ENCODE assay signal across 27 cellular contexts in genomic region chr1:77104672-77105071, GRCh38.
"Had no signal": no experiment of that assay in that cellular context is flagged by ENCODE, and none has a peak within 500 bp of the region (broad histone marks: within the 10 kb centered on the region; RNA-seq: fewer than 3 reads in every experiment).

No MANE protein-coding gene starts in this region.

- H3K9me3 Mint-ChIP-seq: activated CD4-positive, alpha-beta memory T cell treated with anti-CD3 and anti-CD28 coated beads, Interleukin-2, amount 10 ng/mL, durations not matched to agents 7 days and 5 days; activated naive CD8-positive, alpha-beta T cell treated with anti-CD3 and anti-CD28 coated beads for 36 hours; activated naive CD8-positive, alpha-beta T cell treated with anti-CD3 and anti-CD28 coated beads, Interleukin-2, amount 50 U/mL, for 24 hours; activated T-cell treated with anti-CD3 and anti-CD28 coated beads, Interleukin-2, amount 50 U/mL, for 24 hours had no signal

- H3K27me3 ChIP-seq: adrenal gland, body of pancreas, esophagus muscularis mucosa, foreskin keratinocyte, gastrocnemius medialis had no signal

- H3K4me1 Mint-ChIP-seq: activated CD4-positive, alpha-beta memory T cell treated with anti-CD3 and anti-CD28 coated beads, Interleukin-2, amount 10 ng/mL, durations not matched to agents 7 days and 5 days; activated CD4-positive, alpha-beta T cell treated with anti-CD3 and anti-CD28 coated beads, Interleukin-2, amount 10 ng/mL, durations not matched to agents 7 days and 5 days; activated naive CD8-positive, alpha-beta T cell treated with anti-CD3 and anti-CD28 coated beads for 36 hours; activated naive CD8-positive, alpha-beta T cell treated with anti-CD3 and anti-CD28 coated beads, Interleukin-2, amount 50 U/mL, for 24 hours had no signal

- H3K36me3 ChIP-seq: adrenal gland, gastrocnemius medialis had no signal

- H3K4me1 ChIP-seq: adrenal gland, body of pancreas, esophagus muscularis mucosa, foreskin keratinocyte, gastrocnemius medialis had no signal

- H3K4me3 Mint-ChIP-seq: activated CD4-positive, alpha-beta memory T cell treated with anti-CD3 and anti-CD28 coated beads, Interleukin-2, amount 10 ng/mL, durations not matched to agents 7 days and 5 days; activated CD4-positive, alpha-beta T cell treated with anti-CD3 and anti-CD28 coated beads, Interleukin-2, amount 10 ng/mL, durations not matched to agents 7 days and 5 days; activated naive CD8-positive, alpha-beta T cell treated with anti-CD3 and anti-CD28 coated beads for 36 hours; activated naive CD8-positive, alpha-beta T cell treated with anti-CD3 and anti-CD28 coated beads, Interleukin-2, amount 50 U/mL, for 24 hours; activated T-cell treated with anti-CD3 and anti-CD28 coated beads, Interleukin-2, amount 50 U/mL, for 24 hours; activated T-cell treated with anti-CD3 and anti-CD28 coated beads, Interleukin-2, amount 50 U/mL, for 72 hours; effector memory CD8-positive, alpha-beta T cell had no signal

- H3K27ac ChIP-seq: adrenal gland, body of pancreas, esophagus muscularis mucosa, foreskin keratinocyte, gastrocnemius medialis had no signal

- H3K9me3 ChIP-seq: body of pancreas, esophagus muscularis mucosa, gastrocnemius medialis had no signal

- H3K4me3 ChIP-seq: adrenal gland, body of pancreas, esophagus muscularis mucosa, gastrocnemius medialis had no signal

- H3K27me3 Mint-ChIP-seq: activated CD4-positive, alpha-beta memory T cell treated with anti-CD3 and anti-CD28 coated beads, Interleukin-2, amount 10 ng/mL, durations not matched to agents 7 days and 5 days; activated CD4-positive, alpha-beta T cell treated with anti-CD3 and anti-CD28 coated beads, Interleukin-2, amount 10 ng/mL, durations not matched to agents 7 days and 5 days; activated naive CD8-positive, alpha-beta T cell treated with anti-CD3 and anti-CD28 coated beads for 36 hours; activated naive CD8-positive, alpha-beta T cell treated with anti-CD3 and anti-CD28 coated beads, Interleukin-2, amount 50 U/mL, for 24 hours; activated T-cell treated with anti-CD3 and anti-CD28 coated beads, Interleukin-2, amount 50 U/mL, for 24 hours; effector memory CD8-positive, alpha-beta T cell had no signal

- ATAC-seq: activated naive CD8-positive, alpha-beta T cell treated with anti-CD3 and anti-CD28 coated beads, Interleukin-2, amount 50 U/mL, for 24 hours; activated T-cell treated with anti-CD3 and anti-CD28 coated beads, Interleukin-2, amount 50 U/mL, for 72 hours; body of pancreas; effector memory CD8-positive, alpha-beta T cell; foreskin keratinocyte; gastrocnemius medialis had no signal

- DNase-seq: activated CD4-positive, alpha-beta memory T cell treated with anti-CD3 and anti-CD28 coated beads, Interleukin-2, amount 10 ng/mL, durations not matched to agents 7 days and 5 days; activated CD4-positive, alpha-beta T cell treated with anti-CD3 and anti-CD28 coated beads for 1 hour; activated CD4-positive, alpha-beta T cell treated with anti-CD3 and anti-CD28 coated beads for 4 hours; activated CD4-positive, alpha-beta T cell treated with anti-CD3 and anti-CD28 coated beads, Interleukin-2, amount 10 ng/mL, durations not matched to agents 7 days and 5 days; activated CD4-positive, alpha-beta T cell treated with anti-CD3 and anti-CD28 coated beads, Interleukin-2, amount 50 U/mL, for 4 hours; activated CD8-positive, alpha-beta memory T cell treated with anti-CD3 and anti-CD28 coated beads, Interleukin-2, amount 50 U/mL, for 48 hours; activated gamma-delta T cell; activated naive CD4-positive, alpha-beta T cell; activated naive CD4-positive, alpha-beta T cell treated with anti-CD3 and anti-CD28 coated beads, Interleukin-2, amount 50 U/mL, for 16 hours; activated naive CD8-positive, alpha-beta T cell treated with anti-CD3 and anti-CD28 coated beads for 36 hours; activated naive CD8-positive, alpha-beta T cell treated with anti-CD3 and anti-CD28 coated beads, Interleukin-2, amount 50 U/mL, for 24 hours; activated T-cell treated with anti-CD3 and anti-CD28 coated beads for 4 hours; activated T-cell treated with anti-CD3 and anti-CD28 coated beads, Interleukin-2, amount 50 U/mL, for 24 hours; activated T-cell treated with anti-CD3 and anti-CD28 coated beads, Interleukin-2, amount 50 U/mL, for 72 hours; adrenal gland; amygdala; body of pancreas; cortex of kidney; dermis blood vessel endothelial cell; effector CD4-positive, alpha-beta T cell; effector memory CD8-positive, alpha-beta T cell; erythroblast; foreskin keratinocyte; gastrocnemius medialis; head of caudate nucleus; T-helper 2 cell had no signal

- H3K27ac Mint-ChIP-seq: activated CD4-positive, alpha-beta memory T cell treated with anti-CD3 and anti-CD28 coated beads, Interleukin-2, amount 10 ng/mL, durations not matched to agents 7 days and 5 days; activated CD4-positive, alpha-beta T cell treated with anti-CD3 and anti-CD28 coated beads, Interleukin-2, amount 10 ng/mL, durations not matched to agents 7 days and 5 days; activated naive CD8-positive, alpha-beta T cell treated with anti-CD3 and anti-CD28 coated beads for 36 hours; activated naive CD8-positive, alpha-beta T cell treated with anti-CD3 and anti-CD28 coated beads, Interleukin-2, amount 50 U/mL, for 24 hours; activated T-cell treated with anti-CD3 and anti-CD28 coated beads, Interleukin-2, amount 50 U/mL, for 24 hours; activated T-cell treated with anti-CD3 and anti-CD28 coated beads, Interleukin-2, amount 50 U/mL, for 72 hours had no signal
